In genomic region chr9:88187631-88188030, GRCh38 we compare ENCODE assay signal across 19 cellular contexts. TPM values are rescaled to one million over a fixed set of nuclear protein-coding genes. Genes with fewer than 3 reads are reported as not detected.
DNase-seq lines count a peak whose midpoint lies in the region; TF ChIP-seq lines count a peak whose summit lies in the region.
"Had no signal": no experiment of that assay in that cellular context is flagged by ENCODE, and none has a peak within 500 bp of the region (broad histone marks: within the 10 kb centered on the region; RNA-seq: fewer than 3 reads in every experiment).

No MANE protein-coding gene starts in this region.

- H2AFZ ChIP-seq in GM23248 (no peak overlapping the region), osteoblast (ENCODE audit: low read length) (peak overlapping the region; percentile 22)
- H2AFZ ChIP-seq: PC-9 had no signal

- H3K4me3 ChIP-seq in GM23248: no peak overlapping the region
- H3K4me3 ChIP-seq in osteoblast (ENCODE audit: insufficient read depth, low read length): no peak overlapping the region
- H3K4me3 ChIP-seq: GM12878, HAP-1, PC-9 had no signal

- no peak overlapping the region for H3K27ac Mint-ChIP-seq in activated naive CD8-positive, alpha-beta T cell treated with anti-CD3 and anti-CD28 coated beads for 36 hours

- no peak overlapping the region for H3K4me2 ChIP-seq in GM23248 (ENCODE audit: unreplicated experiment)
- H3K4me2 ChIP-seq in osteoblast (ENCODE audit: insufficient read depth, low read length): no peak overlapping the region
- H3K4me2 ChIP-seq: PC-9 had no signal

- no peaks in the 10 kb centered on the region for H3K27me3 ChIP-seq in GM23248 (replicated peaks; ENCODE audit: insufficient read depth)
- H3K27me3 ChIP-seq in osteoblast (ENCODE audit: insufficient read depth, low read length): peaks cover 14% of the 10 kb centered on the region

- H3K4me1 ChIP-seq in GM23248 (ENCODE audit: insufficient read depth) (no peaks in the 10 kb centered on the region), osteoblast (ENCODE audit: insufficient read depth, low read length) (no peaks in the 10 kb centered on the region)
- H3K4me1 ChIP-seq: HAP-1 had no signal

- DNase-seq in AG08396 (ENCODE audit: low spot score) (peak; percentile 29), GM23248 (peak; percentile 49), fibroblast of gingiva (ENCODE audit: low read depth) (peak; percentile 72), osteoblast (ENCODE audit: insufficient read length, low spot score, missing footprints) (peak; percentile 18), NCI-H446 treated with DMSO at 0.1 percent for 48 hours (lab: John Stamatoyannopoulos, UW) (no peak), NCI-H1417 (lab: John Stamatoyannopoulos, UW) (no peak)
- DNase-seq in activated naive CD8-positive, alpha-beta T cell treated with anti-CD3 and anti-CD28 coated beads for 36 hours: no peak
- DNase-seq: KG1, NCI-H1092, NCI-H1694, NCI-H2107, NCI-H748 treated with DMSO at 0.1 percent for 48 hours, PC-9 had no signal

- no peak overlapping the region for H3K4me3 Mint-ChIP-seq in activated naive CD8-positive, alpha-beta T cell treated with anti-CD3 and anti-CD28 coated beads for 36 hours

- no peaks in the 10 kb centered on the region for H3K9me2 ChIP-seq in GM23248 (ENCODE audit: insufficient read depth)

- no peak for TF ChIP-seq CTCF in osteoblast (IDR thresholded peaks at IDR 0.05; ENCODE audit: extremely low read depth, low read depth, low read length)

- H3K79me2 ChIP-seq in GM23248 (ENCODE audit: insufficient read depth) (no peaks in the 10 kb centered on the region), osteoblast (ENCODE audit: insufficient read depth, low read length) (no peaks in the 10 kb centered on the region)

- H3K36me3 Mint-ChIP-seq in activated naive CD8-positive, alpha-beta T cell treated with anti-CD3 and anti-CD28 coated beads for 36 hours: peaks cover 2% of the 10 kb centered on the region

- H3K36me3 ChIP-seq in GM23248 (ENCODE audit: low read depth): no peaks in the 10 kb centered on the region
- no peaks in the 10 kb centered on the region for H3K36me3 ChIP-seq in osteoblast (ENCODE audit: insufficient read depth, low read length)
- H3K36me3 ChIP-seq: HAP-1 had no signal

- peaks cover 7% of the 10 kb centered on the region for H3K9me3 Mint-ChIP-seq in activated naive CD8-positive, alpha-beta T cell treated with anti-CD3 and anti-CD28 coated beads for 36 hours

- H3F3A ChIP-seq in GM23248 (ENCODE audit: insufficient read depth): no peaks in the 10 kb centered on the region

- in situ Hi-C loops in GM23248 (cut with MboI): no loop called here

- 6 to 13% methylated on average over 2 of the region's 2 CpGs for WGBS in GM23248 (ENCODE audit: low coverage in 1 of 2, low lambda C conversion rate in 2 of 2, missing lambda C conversion rate in 2 of 2), 2 experiments

- H3K9me3 ChIP-seq in GM23248 (ENCODE audit: low read depth): no peaks in the 10 kb centered on the region
- H3K9me3 ChIP-seq in osteoblast (ENCODE audit: low read depth, low read length): no peaks in the 10 kb centered on the region
- H3K9me3 ChIP-seq: HAP-1 had no signal

- H3K27me3 Mint-ChIP-seq in activated naive CD8-positive, alpha-beta T cell treated with anti-CD3 and anti-CD28 coated beads for 36 hours: peaks cover 16% of the 10 kb centered on the region

- H3K27ac ChIP-seq in GM23248 (no peak overlapping the region), osteoblast (ENCODE audit: low read depth, low read length) (no peak overlapping the region)
- H3K27ac ChIP-seq: C4-2B, HL-60, PC-9 had no signal

- H4K20me1 ChIP-seq in GM23248 (ENCODE audit: insufficient read depth): no peaks in the 10 kb centered on the region
- no peaks in the 10 kb centered on the region for H4K20me1 ChIP-seq in osteoblast (ENCODE audit: insufficient read depth, low read length)

- H3K4me1 Mint-ChIP-seq in activated naive CD8-positive, alpha-beta T cell treated with anti-CD3 and anti-CD28 coated beads for 36 hours: peaks cover 2% of the 10 kb centered on the region

- H3K9ac ChIP-seq in GM23248: no peak overlapping the region

RNA-seq across cellular contexts. Expression of gene SPATA31C2, which starts 49.4 kb away (rescaled TPM):
- not detected in 2 replicates for total RNA-seq in GM23248 (2014; rRNA removed; shearing (Covaris generic))
- not detected in 2 replicates for polyA plus RNA-seq in GM23248 (2016; fragmentation: Nextera tagmentation; extraction: Ambion mirVana)
- not detected in 2 replicates for total RNA-seq in osteoblast
- under 1 TPM; 0.18 to 0.21 TPM for total RNA-seq in activated naive CD8-positive, alpha-beta T cell treated with anti-CD3 and anti-CD28 coated beads for 36 hours
- total RNA-seq: GM12878, M059J, PC-9, SK-MEL-5 had no signal
- polyA plus RNA-seq: GM12878 had no signal

Comparison
In these comparisons a context has a peak if more than half of its experiments do, and no peak if none do; other contexts are left out.
1. DNase-seq: peak in AG08396 (single experiment), GM23248 (single experiment), fibroblast of gingiva (single experiment) and osteoblast (single experiment); none in NCI-H446 treated with DMSO at 0.1 percent for 48 hours (single experiment), activated naive CD8-positive, alpha-beta T cell treated with anti-CD3 and anti-CD28 coated beads for 36 hours (single experiment) and NCI-H1417 (0 of 3).